16 cellular contexts compared by ENCODE assay signal in genomic region chr5:57313716-57314115, GRCh38.
"Had no signal": no experiment of that assay in that cellular context is flagged by ENCODE, and none has a peak within 500 bp of the region (broad histone marks: within the 10 kb centered on the region; RNA-seq: fewer than 3 reads in every experiment).

No MANE protein-coding gene starts in this region.

- DNase-seq: effector CD8-positive, alpha-beta T cell; foreskin fibroblast; head of caudate nucleus; hippocampal formation; natural killer cell; ovary; sigmoid colon; testis; upper lobe of right lung had no signal

- H3K27me3 ChIP-seq: esophagus muscularis mucosa, ovary, right atrium auricular region, sigmoid colon, testis, tibial nerve, upper lobe of right lung, vagina had no signal

- ATAC-seq: left lobe of liver, natural killer cell, upper lobe of right lung had no signal

- H3K36me3 ChIP-seq: esophagus muscularis mucosa, ovary, right atrium auricular region, sigmoid colon, tibial nerve, upper lobe of right lung, vagina had no signal

- H3K4me3 ChIP-seq: coronary artery, esophagus muscularis mucosa, ovary, right atrium auricular region, sigmoid colon, skin epidermis, testis, tibial nerve, upper lobe of right lung, vagina had no signal

- H3K9me3 ChIP-seq: esophagus muscularis mucosa, ovary, right atrium auricular region, sigmoid colon, testis, tibial nerve, upper lobe of right lung, vagina had no signal

- H3K4me1 ChIP-seq: right atrium auricular region, testis, tibial nerve, vagina had no signal

- H3K27ac ChIP-seq: coronary artery, esophagus muscularis mucosa, ovary, right atrium auricular region, sigmoid colon, skin epidermis, testis, tibial nerve, upper lobe of right lung, vagina had no signal
